Comparison of ENCODE assay signal across 19 cellular contexts in genomic region chr17:41456206-41456605, GRCh38. TPM values are rescaled to one million over a fixed set of nuclear protein-coding genes. Genes with fewer than 3 reads are reported as not detected.
DNase-seq lines count a peak whose midpoint lies in the region; TF ChIP-seq lines count a peak whose summit lies in the region.
"Had no signal": no experiment of that assay in that cellular context is flagged by ENCODE, and none has a peak within 500 bp of the region (broad histone marks: within the 10 kb centered on the region; RNA-seq: fewer than 3 reads in every experiment).

No MANE protein-coding gene starts in this region.

- no peaks in the 10 kb centered on the region for H3K36me3 ChIP-seq in brain microvascular endothelial cell (replicated peaks)
- no peaks in the 10 kb centered on the region for H3K36me3 ChIP-seq in testis (ENCODE audit: low read depth, missing control alignments)

- DNase-seq in COLO668 (lab: John Stamatoyannopoulos, UW; ENCODE audit: unreplicated experiment), result peak; percentile 0
- peak; percentile 3 for DNase-seq in HT-29 (ENCODE audit: low spot score)
- no peak for DNase-seq in brain microvascular endothelial cell
- DNase-seq in iPS-NIHi7 (ENCODE audit: extremely low spot score), result peak; percentile 57
- DNase-seq in 8988T, result no peak
- no peak for DNase-seq in testis
- no peak for DNase-seq in activated T-cell treated with anti-CD3 and anti-CD28 coated beads, Interleukin-2, amount 50 U/mL, for 48 hours
- no peak for DNase-seq in globus pallidus (ENCODE audit: low spot score)
- DNase-seq: activated CD4-positive, CD25-positive, alpha-beta regulatory T cell; AML-193; erythroblast; GDM1; head of caudate nucleus; mesenchymal stem cell; NCI-H1694 treated with DMSO at 0.1 percent for 48 hours; Right ventricle myocardium superior; stimulated activated CD4-positive, alpha-beta T cell treated with anti-CD3 and anti-CD28 coated beads, Interleukin-2, amount 100 ng/mL, for 48 hours had no signal

- TF ChIP-seq POLR2A in testis (IDR thresholded peaks at IDR 0.05), result no peak

- WGBS in testis, 2 donors, result 79 to 90% methylated on average over 3 of the region's 3 CpGs

- intact Hi-C loops in testis (cut with DNase I; ENCODE audit: low total_unique reads), result no loop called here

- no peak overlapping the region for H3K4me3 ChIP-seq in brain microvascular endothelial cell (ENCODE audit: low read depth, low read length)
- H3K4me3 ChIP-seq in testis, result no peak overlapping the region
- H3K4me3 ChIP-seq: skin epidermis had no signal

- no peaks in the 10 kb centered on the region for H3K9me3 ChIP-seq in testis

- no peaks in the 10 kb centered on the region for H3K4me1 ChIP-seq in testis

- no peaks in the 10 kb centered on the region for H3K27me3 ChIP-seq in brain microvascular endothelial cell (replicated peaks)
- no peaks in the 10 kb centered on the region for H3K27me3 ChIP-seq in testis

- H3K27ac ChIP-seq in brain microvascular endothelial cell (no peak overlapping the region), testis (no peak overlapping the region)

- in situ Hi-C loops in brain microvascular endothelial cell (cut with HindIII; ENCODE audit: low pct_ligation_motif_present, low sequenced_read_pairs), result no loop called here

- TF ChIP-seq CTCF in brain microvascular endothelial cell (IDR thresholded peaks at IDR 0.05; ENCODE audit: low read depth, low read length, missing control alignments) (peak; percentile 46), testis (IDR thresholded peaks at IDR 0.05) (no peak)

RNA-seq across cellular contexts. Expression of gene KRT32, which starts 11.0 kb away (rescaled TPM):
- total RNA-seq in HT-29 (2014; rRNA removed; shearing (Covaris generic)), result not detected in 2 replicates
- under 1 TPM in 1 of 2 donors, not detected in 1; 0.19 TPM for total RNA-seq in testis
- not detected for polyA plus RNA-seq in testis (ENCODE audit: insufficient read depth, low read depth, low replicate concordance)
- total RNA-seq: Right ventricle myocardium superior had no signal

RNA-seq across cellular contexts. Expression of gene KRT38, which starts 15.4 kb away (rescaled TPM):
- not detected in 2 replicates for total RNA-seq in HT-29 (2014; rRNA removed; shearing (Covaris generic))
- not detected for total RNA-seq in testis
- not detected for polyA plus RNA-seq in testis (ENCODE audit: insufficient read depth, low read depth, low replicate concordance)
- total RNA-seq: posterior vena cava, Right ventricle myocardium superior had no signal

RNA-seq across cellular contexts. Expression of gene KRT35, which starts 24.7 kb away (rescaled TPM):
- not detected in 2 replicates for total RNA-seq in HT-29 (2014; rRNA removed; shearing (Covaris generic))
- total RNA-seq in testis, result not detected
- 0.18 TPM for polyA plus RNA-seq in testis (ENCODE audit: insufficient read depth, low read depth, low replicate concordance)
- total RNA-seq: posterior vena cava, Right ventricle myocardium superior had no signal

RNA-seq across cellular contexts. Expression of gene KRT37, which starts 31.8 kb away (rescaled TPM):
- not detected in 2 replicates for total RNA-seq in HT-29 (2014; rRNA removed; shearing (Covaris generic))
- total RNA-seq in testis, result not detected
- polyA plus RNA-seq in testis (ENCODE audit: insufficient read depth, low read depth, low replicate concordance), result not detected
- total RNA-seq: posterior vena cava, Right ventricle myocardium superior had no signal

RNA-seq across cellular contexts. Expression of gene KRT36, which starts 33.5 kb away (rescaled TPM):
- total RNA-seq in HT-29 (2014; rRNA removed; shearing (Covaris generic)), result not detected in 2 replicates
- under 1 TPM; 0.24 to 0.43 TPM for total RNA-seq in testis
- 0.24 TPM for polyA plus RNA-seq in testis (ENCODE audit: insufficient read depth, low read depth, low replicate concordance)
- total RNA-seq: posterior vena cava, Right ventricle myocardium superior had no signal

Comparison
In these comparisons a context has a peak if more than half of its experiments do, and no peak if none do; other contexts are left out.
1. DNase-seq: peak in COLO668 (single experiment), HT-29 (single experiment) and iPS-NIHi7 (single experiment); none in brain microvascular endothelial cell (single experiment), 8988T (single experiment), testis (single experiment), activated T-cell treated with anti-CD3 and anti-CD28 coated beads, Interleukin-2, amount 50 U/mL, for 48 hours (0 of 2) and globus pallidus (single experiment).